Comparison of ENCODE assay signal across 20 cellular contexts in genomic region chr16:84382396-84382795, GRCh38. TPM values are rescaled to one million over a fixed set of nuclear protein-coding genes. Genes with fewer than 3 reads are reported as not detected.
"Had no signal": no experiment of that assay in that cellular context is flagged by ENCODE, and none has a peak within 500 bp of the region (broad histone marks: within the 10 kb centered on the region; RNA-seq: fewer than 3 reads in every experiment).

No MANE protein-coding gene starts in this region.

- H3K27ac ChIP-seq: RWPE1 had no signal

- H3K27me3 ChIP-seq: MG63 had no signal

- H3K9me3 ChIP-seq: MG63, SK-N-SH had no signal

- H3K4me3 ChIP-seq: MG63 had no signal

- DNase-seq: IMR-90, Karpas-422, KG1, MG63, NCI-H1092, NCI-H1436, NCI-H187, NCI-H2029, NCI-H2081 treated with DMSO at 0.1 percent for 48 hours, NCI-H2171, NCI-H226, NCI-H446, NCI-H510A, NCI-H524 treated with DMSO at 0.1 percent for 48 hours, NCI-H69, NCI-H774, SHP77, SK-N-SH had no signal

- H3K36me3 ChIP-seq: MG63 had no signal

- ATAC-seq: HepG2 had no signal

RNA-seq across cellular contexts. Expression of gene ATP2C2, which starts 14.1 kb away (rescaled TPM):
- total RNA-seq: HepG2, IMR-90 had no signal
- polyA plus RNA-seq: IMR-90 had no signal
